In genomic region chr20:54716790-54717189, GRCh38 we compare ENCODE assay signal across 5 cellular contexts.
"Had no signal": no experiment of that assay in that cellular context is flagged by ENCODE, and none has a peak within 500 bp of the region (broad histone marks: within the 10 kb centered on the region; RNA-seq: fewer than 3 reads in every experiment).

No MANE protein-coding gene starts in this region.

- FAIRE-seq: HepG2, K562 had no signal

- ATAC-seq: HepG2, K562 had no signal

- H3K4me1 Mint-ChIP-seq: IgD-negative memory B cell had no signal

- H3K36me3 Mint-ChIP-seq: IgD-negative memory B cell had no signal

- H3K27ac Mint-ChIP-seq: IgD-negative memory B cell had no signal

- H3K9me3 Mint-ChIP-seq: IgD-negative memory B cell had no signal

- H3K4me3 ChIP-seq: K562 had no signal

- H3K4me3 Mint-ChIP-seq: IgD-negative memory B cell had no signal

- H3K27me3 Mint-ChIP-seq: IgD-negative memory B cell had no signal

- H3K27ac ChIP-seq: HL-60 had no signal

- DNase-seq: IMR-90 had no signal
